21 cellular contexts compared by ENCODE assay signal in the genomic region with DNA sequence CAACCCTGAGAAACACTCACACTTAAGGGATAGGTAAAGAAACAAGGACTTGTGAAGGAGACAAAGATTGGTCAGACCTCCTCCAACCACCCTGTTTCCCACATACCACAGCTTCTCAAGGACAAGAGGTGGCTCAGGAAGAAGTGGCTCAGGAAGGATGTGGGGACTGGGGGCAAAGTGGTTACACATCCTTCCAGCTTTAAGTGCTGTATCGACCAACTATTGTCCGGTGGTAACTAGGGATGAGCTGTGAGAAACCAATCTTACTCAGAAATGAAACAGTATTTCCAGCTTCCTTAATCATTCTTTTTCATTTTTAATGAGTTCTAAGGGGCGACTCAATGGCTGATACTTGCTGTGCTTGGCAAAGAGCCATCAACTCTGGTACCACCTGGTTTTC. TPM values are rescaled to one million over a fixed set of nuclear protein-coding genes. Genes with fewer than 3 reads are reported as not detected.
DNase-seq lines count a peak whose midpoint lies in the region; ATAC-seq, FAIRE-seq and TF ChIP-seq lines count a peak whose summit lies in the region.
"Had no signal": no experiment of that assay in that cellular context is flagged by ENCODE, and none has a peak within 500 bp of the region (broad histone marks: within the 10 kb centered on the region; RNA-seq: fewer than 3 reads in every experiment).

No MANE protein-coding gene starts in this region.

- H3K9me3 ChIP-seq in astrocyte (ENCODE audit: insufficient read depth, low read depth, low read length): no peaks in the 10 kb centered on the region
- H3K9me3 ChIP-seq: A549 had no signal

- no peaks in the 10 kb centered on the region for H4K20me1 ChIP-seq in astrocyte (ENCODE audit: insufficient read depth, low read length)

- H3K36me3 Mint-ChIP-seq in activated naive CD8-positive, alpha-beta T cell treated with anti-CD3 and anti-CD28 coated beads, Interleukin-2, amount 10 ng/mL, durations not matched to agents 7 days and 5 days: peaks cover 1% of the 10 kb centered on the region
- no peaks in the 10 kb centered on the region for H3K36me3 Mint-ChIP-seq in activated naive CD8-positive, alpha-beta T cell treated with anti-CD3 and anti-CD28 coated beads for 36 hours
- no peaks in the 10 kb centered on the region for H3K36me3 Mint-ChIP-seq in astrocyte (ENCODE audit: low read depth, unreplicated experiment)

- TF ChIP-seq CTCF in astrocyte (IDR thresholded peaks at IDR 0.05; ENCODE audit: insufficient read depth, low read depth, low read length): no peak

- H3K9ac ChIP-seq in astrocyte (ENCODE audit: low read length): no peak overlapping the region

- DNase-seq in activated naive CD8-positive, alpha-beta T cell treated with anti-CD3 and anti-CD28 coated beads, Interleukin-2, amount 10 ng/mL, durations not matched to agents 7 days and 5 days: peak; percentile 26
- DNase-seq in activated naive CD8-positive, alpha-beta T cell treated with anti-CD3 and anti-CD28 coated beads for 36 hours: no peak
- peak; percentile 47 for DNase-seq in Jurkat, Clone E6-1 (ENCODE audit: low read depth, low spot score)
- DNase-seq in astrocyte (ENCODE audit: low read depth) (no peak), NCI-H446 (lab: John Stamatoyannopoulos, UW) (no peak), cerebellum (ENCODE audit: low spot score) (no peak)
- DNase-seq: DMS79, HCEC 1CT, NCI-H1694 treated with DMSO at 0.1 percent for 48 hours, NCI-H2107, NCI-H2227 treated with DMSO at 0.1 percent for 48 hours, NCI-H524, NCI-H82, OCI-M1, Right ventricle myocardium superior had no signal

- H3K4me3 ChIP-seq in Jurkat, Clone E6-1 (ENCODE audit: low read length): no peak overlapping the region
- no peak overlapping the region for H3K4me3 ChIP-seq in astrocyte (ENCODE audit: insufficient read depth, low read depth, low read length)
- H3K4me3 ChIP-seq: A549, GM23338, K562, SK-N-MC had no signal

- peaks cover 13% of the 10 kb centered on the region for H3K4me1 Mint-ChIP-seq in activated naive CD8-positive, alpha-beta T cell treated with anti-CD3 and anti-CD28 coated beads, Interleukin-2, amount 10 ng/mL, durations not matched to agents 7 days and 5 days
- H3K4me1 Mint-ChIP-seq in activated naive CD8-positive, alpha-beta T cell treated with anti-CD3 and anti-CD28 coated beads for 36 hours: peaks cover 10% of the 10 kb centered on the region
- H3K4me1 Mint-ChIP-seq in astrocyte (ENCODE audit: low read depth, unreplicated experiment): no peaks in the 10 kb centered on the region
- H3K4me1 Mint-ChIP-seq: GM23338 had no signal

- H3K36me3 ChIP-seq in astrocyte (ENCODE audit: insufficient read depth, low read length): no peaks in the 10 kb centered on the region

- H3K4me3 Mint-ChIP-seq in activated naive CD8-positive, alpha-beta T cell treated with anti-CD3 and anti-CD28 coated beads, Interleukin-2, amount 10 ng/mL, durations not matched to agents 7 days and 5 days: peak overlapping the region; percentile 37
- no peak overlapping the region for H3K4me3 Mint-ChIP-seq in activated naive CD8-positive, alpha-beta T cell treated with anti-CD3 and anti-CD28 coated beads for 36 hours
- H3K4me3 Mint-ChIP-seq in astrocyte (ENCODE audit: unreplicated experiment): no peak overlapping the region
- H3K4me3 Mint-ChIP-seq: GM23338 had no signal

- no peaks in the 10 kb centered on the region for H3K79me2 ChIP-seq in astrocyte (ENCODE audit: insufficient read depth, low read length)

- no peak overlapping the region for H3K27ac ChIP-seq in astrocyte (ENCODE audit: low read depth, low read length)
- H3K27ac ChIP-seq: A549, C4-2B, SK-N-MC had no signal

- no peak overlapping the region for H2AFZ ChIP-seq in astrocyte (ENCODE audit: low read depth, low read length)
- H2AFZ ChIP-seq: GM23338 had no signal

- ATAC-seq in activated naive CD8-positive, alpha-beta T cell treated with anti-CD3 and anti-CD28 coated beads, Interleukin-2, amount 10 ng/mL, durations not matched to agents 7 days and 5 days (ENCODE audit: low read depth): peak; percentile 30
- no peak for ATAC-seq in activated CD4-positive, CD25-positive, alpha-beta regulatory T cell treated with anti-CD3 and anti-CD28 coated beads, Interleukin-2, amount 50 U/mL, for 24 hours
- ATAC-seq: A549, GM23338, K562 had no signal

- no peak overlapping the region for H3K4me2 ChIP-seq in astrocyte (ENCODE audit: low read length)
- H3K4me2 ChIP-seq: A549, GM23338 had no signal

- no peaks in the 10 kb centered on the region for H3K27me3 ChIP-seq in astrocyte (ENCODE audit: insufficient read depth, low read length)

- peaks cover 6% of the 10 kb centered on the region for H3K27me3 Mint-ChIP-seq in activated naive CD8-positive, alpha-beta T cell treated with anti-CD3 and anti-CD28 coated beads, Interleukin-2, amount 10 ng/mL, durations not matched to agents 7 days and 5 days
- no peaks in the 10 kb centered on the region for H3K27me3 Mint-ChIP-seq in activated naive CD8-positive, alpha-beta T cell treated with anti-CD3 and anti-CD28 coated beads for 36 hours
- H3K27me3 Mint-ChIP-seq in astrocyte (ENCODE audit: low read depth, unreplicated experiment): no peaks in the 10 kb centered on the region

- no peak overlapping the region for H3K27ac Mint-ChIP-seq in activated naive CD8-positive, alpha-beta T cell treated with anti-CD3 and anti-CD28 coated beads, Interleukin-2, amount 10 ng/mL, durations not matched to agents 7 days and 5 days
- no peak overlapping the region for H3K27ac Mint-ChIP-seq in activated naive CD8-positive, alpha-beta T cell treated with anti-CD3 and anti-CD28 coated beads for 36 hours
- no peak overlapping the region for H3K27ac Mint-ChIP-seq in astrocyte (ENCODE audit: unreplicated experiment)
- H3K27ac Mint-ChIP-seq: GM23338 had no signal

- FAIRE-seq in astrocyte (lab: Jason Lieb, UNC): peak; percentile 39
- FAIRE-seq: A549, K562 had no signal

- H3K4me1 ChIP-seq in astrocyte (ENCODE audit: insufficient read depth, low read length): no peaks in the 10 kb centered on the region
- H3K4me1 ChIP-seq: A549 had no signal

- POLR2A ChIA-PET in activated naive CD8-positive, alpha-beta T cell treated with anti-CD3 and anti-CD28 coated beads, Interleukin-2, amount 10 ng/mL, durations not matched to agents 7 days and 5 days (lab: Charles Lee): no interaction called here

- no peaks in the 10 kb centered on the region for H3K9me3 Mint-ChIP-seq in activated naive CD8-positive, alpha-beta T cell treated with anti-CD3 and anti-CD28 coated beads, Interleukin-2, amount 10 ng/mL, durations not matched to agents 7 days and 5 days
- no peaks in the 10 kb centered on the region for H3K9me3 Mint-ChIP-seq in activated naive CD8-positive, alpha-beta T cell treated with anti-CD3 and anti-CD28 coated beads for 36 hours
- H3K9me3 Mint-ChIP-seq in astrocyte (ENCODE audit: unreplicated experiment): no peaks in the 10 kb centered on the region
- H3K9me3 Mint-ChIP-seq: GM23338 had no signal

RNA-seq across cellular contexts. Expression of a gene that starts 8.5 kb away (rescaled TPM):
- total RNA-seq in activated naive CD8-positive, alpha-beta T cell treated with anti-CD3 and anti-CD28 coated beads, Interleukin-2, amount 10 ng/mL, durations not matched to agents 7 days and 5 days: under 1 TPM; 0.94 to 0.99 TPM
- under 1 TPM; 0.44 to 0.70 TPM for total RNA-seq in activated naive CD8-positive, alpha-beta T cell treated with anti-CD3 and anti-CD28 coated beads for 36 hours
- not detected for polyA plus RNA-seq in Jurkat, Clone E6-1 (2012; ENCODE audit: insufficient read depth, insufficient read length)
- total RNA-seq in astrocyte: 0.23 and 0.29 TPM in 2 replicates
- 1.2 TPM for total RNA-seq in cerebellum
- total RNA-seq: K562 had no signal
- polyA plus RNA-seq: A549, K562 had no signal

Comparison
In these comparisons a context has a peak if more than half of its experiments do, and no peak if none do; other contexts are left out.
1. DNase-seq: peak in activated naive CD8-positive, alpha-beta T cell treated with anti-CD3 and anti-CD28 coated beads, Interleukin-2, amount 10 ng/mL, durations not matched to agents 7 days and 5 days (single experiment) and Jurkat, Clone E6-1 (single experiment); none in activated naive CD8-positive, alpha-beta T cell treated with anti-CD3 and anti-CD28 coated beads for 36 hours (single experiment), astrocyte (single experiment), NCI-H446 (0 of 2) and cerebellum (single experiment).